ENCODE assay signal across 12 cellular contexts in the genomic region with DNA sequence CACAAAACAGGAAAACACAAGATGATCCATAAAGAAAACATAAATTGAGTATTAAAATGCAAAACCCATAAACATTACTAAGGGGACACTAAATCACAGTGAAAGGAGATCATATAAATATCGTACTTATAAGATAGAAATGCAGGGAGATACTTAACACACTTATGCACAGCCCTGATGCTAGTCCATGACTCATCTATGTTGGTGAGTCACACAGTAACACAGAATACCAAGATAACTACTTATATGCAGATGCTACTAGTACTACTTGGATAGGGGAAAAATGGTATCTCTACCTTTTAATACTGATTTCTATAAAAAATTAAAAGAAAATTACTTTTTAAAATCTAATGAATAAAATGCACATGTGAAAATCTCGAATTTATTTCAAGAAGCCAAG.
DNase-seq lines count a peak whose midpoint lies in the region; ATAC-seq, FAIRE-seq and TF ChIP-seq lines count a peak whose summit lies in the region.
"Had no signal": no experiment of that assay in that cellular context is flagged by ENCODE, and none has a peak within 500 bp of the region (broad histone marks: within the 10 kb centered on the region; RNA-seq: fewer than 3 reads in every experiment).

No MANE protein-coding gene starts in this region.

- no peak overlapping the region for H3K9ac ChIP-seq in HepG2 (ENCODE audit: insufficient read depth, low read depth, low read length)

- TF ChIP-seq CTCF in GM13977 (IDR thresholded peaks at IDR 0.05; ENCODE audit: extremely low read depth, insufficient read depth, missing control alignments) (no peak), HepG2 (CRISPR knock-in tag; IDR thresholded peaks at IDR 0.05) (no peak)

- no peak overlapping the region for H3K27ac ChIP-seq in epithelial cell of prostate
- no peak overlapping the region for H3K27ac ChIP-seq in HepG2 (ENCODE audit: extremely low read length, insufficient read depth, low read length)
- H3K27ac ChIP-seq: heart left ventricle, right atrium auricular region, upper lobe of right lung had no signal

- H3K4me2 ChIP-seq in HepG2 (ENCODE audit: low read depth, low read length): no peak overlapping the region

- H4K20me1 ChIP-seq in HepG2 (ENCODE audit: insufficient read depth, low read length): no peaks in the 10 kb centered on the region

- WGBS in HepG2 (ENCODE audit: low lambda C conversion rate): 6% methylated on average over 2 of the region's 2 CpGs

- no peak for TF ChIP-seq EP300 in HepG2 (IDR thresholded peaks at IDR 0.05; ENCODE audit: low read depth in 2 of 2, low read length in 2 of 2)
- no peak for TF ChIP-seq EP300 in HepG2 (CRISPR knock-in tag; IDR thresholded peaks at IDR 0.05; ENCODE audit: borderline replicate concordance)

- no peak overlapping the region for H2AFZ ChIP-seq in HepG2 (ENCODE audit: low read length)

- TF ChIP-seq POLR2A in HepG2 (IDR thresholded peaks at IDR 0.05; ENCODE audit: insufficient read depth in 1 of 2, low read depth in 2 of 2, low read length in 2 of 2): no peak

- CTCF ChIA-PET in HepG2 (lab: Yijun Ruan, JAX; ENCODE audit: low intra/inter-chr PET ratio, low total read pairs): no interaction called here

- POLR2A ChIA-PET in HepG2 (lab: Yijun Ruan, JAX): no interaction called here

- no peaks in the 10 kb centered on the region for H3K27me3 ChIP-seq in HepG2 (ENCODE audit: control insufficient read depth in 1 of 2, insufficient read depth in 2 of 2, low read length in 2 of 2)
- H3K27me3 ChIP-seq: right atrium auricular region, upper lobe of right lung had no signal

- TF ChIP-seq RAD21 in HepG2 (CRISPR knock-in tag; IDR thresholded peaks at IDR 0.05): no peak

- DNase-seq in ELR (ENCODE audit: low read depth) (peak; percentile 83), NCI-H226 (peak; percentile 43), epithelial cell of prostate (ENCODE audit: low read depth, low spot score) (peak; percentile 37), renal cortical epithelial cell (ENCODE audit: low read depth) (peak; percentile 81), GM13977 (ENCODE audit: low spot score) (no peak), T1000 (lab: John Stamatoyannopoulos, UW) (no peak), HepG2 (ENCODE audit: low spot score) (no peak)
- DNase-seq in activated CD4-positive, alpha-beta T cell treated with anti-CD3 and anti-CD28 coated beads for 1 hour: no peak
- DNase-seq: heart left ventricle, NCI-H1436 treated with DMSO at 0.1 percent for 48 hours, upper lobe of right lung had no signal

- in situ Hi-C loops in GM13977 (cut with MboI; ENCODE audit: low pct_unique_long_range_greater_than_20kb, low sequenced_read_pairs, unreplicated experiment) (no loop called here), HepG2 (cut with HindIII; ENCODE audit: extremely low pct_ligation_motif_present, low pct_unique_long_range_greater_than_20kb) (no loop called here)

- ATAC-seq in HepG2: no peak
- ATAC-seq: upper lobe of right lung had no signal

- H3K36me3 ChIP-seq in HepG2 (replicated peaks in 1 of 2; ENCODE audit: control insufficient read depth in 1 of 2, insufficient read depth in 2 of 2, low read length in 2 of 2): no peaks in the 10 kb centered on the region
- H3K36me3 ChIP-seq: heart left ventricle, right atrium auricular region, upper lobe of right lung had no signal

- no peaks in the 10 kb centered on the region for H3K79me2 ChIP-seq in HepG2 (ENCODE audit: insufficient read depth, low read length)

- H3K9me3 ChIP-seq in HepG2 (ENCODE audit: low read length): no peaks in the 10 kb centered on the region
- H3K9me3 ChIP-seq: heart left ventricle, right atrium auricular region, upper lobe of right lung had no signal

- intact Hi-C loops in HepG2 (cut with micrococcal nuclease; ENCODE audit: unreplicated experiment): no loop called here

- no TSS peak for BruUV-seq in HepG2 (replicated peaks; lab: Mats Ljungman, UMichigan)

- FAIRE-seq in HepG2 (lab: Jason Lieb, UNC): no peak

- H3K4me1 ChIP-seq in HepG2 (ENCODE audit: insufficient read depth, low read length): no peaks in the 10 kb centered on the region
- H3K4me1 ChIP-seq: heart left ventricle, right atrium auricular region, upper lobe of right lung had no signal

- no peak overlapping the region for H3K4me3 ChIP-seq in HepG2 (replicated peaks in 1 of 3; ENCODE audit: insufficient read depth in 1 of 3, low read depth in 2 of 3, low read length in 3 of 3)
- H3K4me3 ChIP-seq: heart left ventricle, right atrium auricular region, upper lobe of right lung had no signal

TF ChIP-seq in HepG2, 621 proteins besides CTCF, POLR2A, EP300 and RAD21:
- TF ChIP-seq, protein P1, sequence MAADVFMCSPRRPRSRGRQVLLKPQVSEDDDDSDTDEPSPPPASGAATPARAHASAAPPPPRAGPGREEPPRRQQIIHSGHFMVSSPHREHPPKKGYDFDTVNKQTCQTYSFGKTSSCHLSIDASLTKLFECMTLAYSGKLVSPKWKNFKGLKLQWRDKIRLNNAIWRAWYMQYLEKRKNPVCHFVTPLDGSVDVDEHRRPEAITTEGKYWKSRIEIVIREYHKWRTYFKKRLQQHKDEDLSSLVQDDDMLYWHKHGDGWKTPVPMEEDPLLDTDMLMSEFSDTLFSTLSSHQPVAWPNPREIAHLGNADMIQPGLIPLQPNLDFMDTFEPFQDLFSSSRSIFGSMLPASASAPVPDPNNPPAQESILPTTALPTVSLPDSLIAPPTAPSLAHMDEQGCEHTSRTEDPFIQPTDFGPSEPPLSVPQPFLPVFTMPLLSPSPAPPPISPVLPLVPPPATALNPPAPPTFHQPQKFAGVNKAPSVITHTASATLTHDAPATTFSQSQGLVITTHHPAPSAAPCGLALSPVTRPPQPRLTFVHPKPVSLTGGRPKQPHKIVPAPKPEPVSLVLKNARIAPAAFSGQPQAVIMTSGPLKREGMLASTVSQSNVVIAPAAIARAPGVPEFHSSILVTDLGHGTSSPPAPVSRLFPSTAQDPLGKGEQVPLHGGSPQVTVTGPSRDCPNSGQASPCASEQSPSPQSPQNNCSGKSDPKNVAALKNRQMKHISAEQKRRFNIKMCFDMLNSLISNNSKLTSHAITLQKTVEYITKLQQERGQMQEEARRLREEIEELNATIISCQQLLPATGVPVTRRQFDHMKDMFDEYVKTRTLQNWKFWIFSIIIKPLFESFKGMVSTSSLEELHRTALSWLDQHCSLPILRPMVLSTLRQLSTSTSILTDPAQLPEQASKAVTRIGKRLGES (CRISPR knock-in tag; IDR thresholded peaks at IDR 0.05; ENCODE audit: borderline replicate concordance): no peak
- TF ChIP-seq, protein P2, sequence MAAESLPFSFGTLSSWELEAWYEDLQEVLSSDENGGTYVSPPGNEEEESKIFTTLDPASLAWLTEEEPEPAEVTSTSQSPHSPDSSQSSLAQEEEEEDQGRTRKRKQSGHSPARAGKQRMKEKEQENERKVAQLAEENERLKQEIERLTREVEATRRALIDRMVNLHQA (CRISPR knock-in tag; IDR thresholded peaks at IDR 0.05): no peak
- TF ChIP-seq NRL (CRISPR knock-in tag; IDR thresholded peaks at IDR 0.05; ENCODE audit: borderline replicate concordance) (no peak), ZNF234 (CRISPR knock-in tag; conservative IDR thresholded peaks at IDR 0.05) (no peak), RARG (CRISPR knock-in tag; IDR thresholded peaks at IDR 0.05; ENCODE audit: low read depth) (no peak), ATM (IDR thresholded peaks at IDR 0.05; ENCODE audit: borderline replicate concordance) (no peak)
- TF ChIP-seq, protein P3, sequence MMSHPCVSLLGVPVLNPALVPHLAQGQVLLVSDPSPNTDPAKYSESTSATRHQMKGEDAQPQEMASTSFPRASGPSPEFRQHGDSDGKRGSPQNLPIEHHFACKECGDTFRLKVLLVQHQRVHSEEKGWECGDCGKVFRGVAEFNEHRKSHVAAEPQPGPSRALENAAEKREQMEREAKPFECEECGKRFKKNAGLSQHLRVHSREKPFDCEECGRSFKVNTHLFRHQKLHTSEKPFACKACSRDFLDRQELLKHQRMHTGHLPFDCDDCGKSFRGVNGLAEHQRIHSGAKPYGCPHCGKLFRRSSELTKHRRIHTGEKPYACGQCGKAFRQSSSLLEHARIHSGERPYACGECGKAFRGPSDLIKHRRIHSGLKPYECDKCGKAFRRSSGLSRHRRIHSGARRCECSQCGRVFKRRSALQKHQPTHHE (CRISPR knock-in tag; IDR thresholded peaks at IDR 0.05; ENCODE audit: borderline replicate concordance): no peak
- TF ChIP-seq, protein P4, sequence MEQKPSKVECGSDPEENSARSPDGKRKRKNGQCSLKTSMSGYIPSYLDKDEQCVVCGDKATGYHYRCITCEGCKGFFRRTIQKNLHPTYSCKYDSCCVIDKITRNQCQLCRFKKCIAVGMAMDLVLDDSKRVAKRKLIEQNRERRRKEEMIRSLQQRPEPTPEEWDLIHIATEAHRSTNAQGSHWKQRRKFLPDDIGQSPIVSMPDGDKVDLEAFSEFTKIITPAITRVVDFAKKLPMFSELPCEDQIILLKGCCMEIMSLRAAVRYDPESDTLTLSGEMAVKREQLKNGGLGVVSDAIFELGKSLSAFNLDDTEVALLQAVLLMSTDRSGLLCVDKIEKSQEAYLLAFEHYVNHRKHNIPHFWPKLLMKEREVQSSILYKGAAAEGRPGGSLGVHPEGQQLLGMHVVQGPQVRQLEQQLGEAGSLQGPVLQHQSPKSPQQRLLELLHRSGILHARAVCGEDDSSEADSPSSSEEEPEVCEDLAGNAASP (CRISPR knock-in tag; IDR thresholded peaks at IDR 0.05; ENCODE audit: borderline replicate concordance): no peak

Comparison
In these comparisons a context has a peak if more than half of its experiments do, and no peak if none do; other contexts are left out.
1. DNase-seq: peak in ELR (single experiment), NCI-H226 (single experiment), epithelial cell of prostate (single experiment) and renal cortical epithelial cell (single experiment); none in GM13977 (single experiment), T1000 (single experiment), activated CD4-positive, alpha-beta T cell treated with anti-CD3 and anti-CD28 coated beads for 1 hour (single experiment) and HepG2 (single experiment).